1 cellular context compared by ENCODE assay signal in genomic region chr6:44156494-44157151, GRCh38.
TF ChIP-seq lines count a peak whose summit lies in the region.

No MANE protein-coding gene starts in this region.

TF ChIP-seq in HepG2, 621 proteins besides CTCF, POLR2A, EP300 and RAD21 (continued from another document):
- TF ChIP-seq REST (IDR thresholded peaks at IDR 0.05; ENCODE audit: borderline replicate concordance in 1 of 2, low read depth in 1 of 2, low read length in 2 of 2), result 0 out of 4 replicates have a peak, but pooled peaks of 1 of the 2 experiments have one; percentile 38
- no peak for TF ChIP-seq FOXO4 (CRISPR knock-in tag; conservative IDR thresholded peaks at IDR 0.05)
- no peak; the same call in 1 of the 2 replicates for TF ChIP-seq ZNF605 (CRISPR knock-in tag; IDR thresholded peaks at IDR 0.05)
- TF ChIP-seq ADNP (CRISPR knock-in tag; IDR thresholded peaks at IDR 0.05), result no peak
- TF ChIP-seq IRF2 (CRISPR knock-in tag; IDR thresholded peaks at IDR 0.05), result peak; percentile 86
- no peak for TF ChIP-seq ZNF576 (CRISPR knock-in tag; IDR thresholded peaks at IDR 0.05)
- peak; percentile 75; the same call in 1 of the 2 replicates for TF ChIP-seq BRF2 (CRISPR knock-in tag; IDR thresholded peaks at IDR 0.05)
- TF ChIP-seq ZNF263 (CRISPR knock-in tag; IDR thresholded peaks at IDR 0.05), result peak; percentile 99
- TF ChIP-seq NFYC (CRISPR knock-in tag; IDR thresholded peaks at IDR 0.05), result peak; percentile 54
- TF ChIP-seq RARA (CRISPR knock-in tag; IDR thresholded peaks at IDR 0.05), result peak; percentile 91
- TF ChIP-seq ZFP1 (CRISPR knock-in tag; IDR thresholded peaks at IDR 0.05), result peak; percentile 92
- no peak; the same call in 1 of the 2 replicates for TF ChIP-seq HES4 (CRISPR knock-in tag; IDR thresholded peaks at IDR 0.05; ENCODE audit: borderline replicate concordance)
- no peak for TF ChIP-seq TERF1 (CRISPR knock-in tag; IDR thresholded peaks at IDR 0.05)
- peak; percentile 55 for TF ChIP-seq ZNF547 (CRISPR knock-in tag; IDR thresholded peaks at IDR 0.05)
- peak; percentile 60 for TF ChIP-seq TMF1 (CRISPR knock-in tag; IDR thresholded peaks at IDR 0.05; ENCODE audit: low read depth)
- peak; percentile 86; the same call in 1 of the 2 replicates for TF ChIP-seq ZNF607 (CRISPR knock-in tag; IDR thresholded peaks at IDR 0.05; ENCODE audit: borderline replicate concordance)
- TF ChIP-seq ATRX (CRISPR knock-in tag; IDR thresholded peaks at IDR 0.05; ENCODE audit: borderline replicate concordance), result no peak
- no peak for TF ChIP-seq SMARCE1 (IDR thresholded peaks at IDR 0.05; ENCODE audit: borderline replicate concordance)
- TF ChIP-seq SRY (CRISPR knock-in tag; IDR thresholded peaks at IDR 0.05), result no peak
- no peak for TF ChIP-seq ZNF280D (CRISPR knock-in tag; IDR thresholded peaks at IDR 0.05)
- 0 out of 2 replicates have a peak, but pooled peaks have one; percentile 87 for TF ChIP-seq KLF13 (CRISPR knock-in tag; IDR thresholded peaks at IDR 0.05)
- TF ChIP-seq ZNF17 (CRISPR knock-in tag; IDR thresholded peaks at IDR 0.05), result no peak
- no peak for TF ChIP-seq CAMTA2 (CRISPR knock-in tag; IDR thresholded peaks at IDR 0.05; ENCODE audit: borderline replicate concordance)
- peak; percentile 43 for TF ChIP-seq ZNF18 (CRISPR knock-in tag; IDR thresholded peaks at IDR 0.05; ENCODE audit: insufficient replicate concordance)
- peak; percentile 29; the same call in 1 of the 2 replicates for TF ChIP-seq ZC3H13 (CRISPR knock-in tag; IDR thresholded peaks at IDR 0.05)
- TF ChIP-seq PTBP1 (IDR thresholded peaks at IDR 0.05; ENCODE audit: low read depth, low read length, poor library complexity, severe bottlenecking), result peak; percentile 27
- peak; percentile 100 for TF ChIP-seq PAXIP1 (CRISPR knock-in tag; conservative IDR thresholded peaks at IDR 0.05)
- no peak for TF ChIP-seq TOE1 (CRISPR knock-in tag; IDR thresholded peaks at IDR 0.05)
- TF ChIP-seq ZNF430 (CRISPR knock-in tag; IDR thresholded peaks at IDR 0.05), result no peak; the same call in 1 of the 2 replicates
- TF ChIP-seq ZBTB37 (CRISPR knock-in tag; IDR thresholded peaks at IDR 0.05), result peak; percentile 69; the same call in 1 of the 2 replicates
- TF ChIP-seq CHD4 (IDR thresholded peaks at IDR 0.05; ENCODE audit: borderline replicate concordance, low read length), result no peak; the same call in 1 of the 2 replicates
- no peak for TF ChIP-seq ZNF704 (CRISPR knock-in tag; IDR thresholded peaks at IDR 0.05; ENCODE audit: borderline replicate concordance)
- no peak for TF ChIP-seq ZNF562 (CRISPR knock-in tag; IDR thresholded peaks at IDR 0.05; ENCODE audit: borderline replicate concordance)
- no peak; the same call in 1 of the 2 replicates for TF ChIP-seq ZNF275 (CRISPR knock-in tag; IDR thresholded peaks at IDR 0.05; ENCODE audit: borderline replicate concordance)
- TF ChIP-seq SNAPC5 (CRISPR knock-in tag; IDR thresholded peaks at IDR 0.05; ENCODE audit: borderline replicate concordance), result peak; percentile 72; the same call in 1 of the 2 replicates
- TF ChIP-seq CENPBD1 (CRISPR knock-in tag; IDR thresholded peaks at IDR 0.05; ENCODE audit: borderline replicate concordance, low read depth), result no peak
- TF ChIP-seq EED (CRISPR knock-in tag; IDR thresholded peaks at IDR 0.05), result no peak
- peak; percentile 59; the same call in 1 of the 2 replicates for TF ChIP-seq EHMT2 (IDR thresholded peaks at IDR 0.05; ENCODE audit: borderline replicate concordance, low read depth, low read length)
